Comparison of ENCODE assay signal across 23 cellular contexts in genomic region chr20:43922614-43923013, GRCh38. TPM values are rescaled to one million over a fixed set of nuclear protein-coding genes. Genes with fewer than 3 reads are reported as not detected.
"Had no signal": no experiment of that assay in that cellular context is flagged by ENCODE, and none has a peak within 500 bp of the region (broad histone marks: within the 10 kb centered on the region; RNA-seq: fewer than 3 reads in every experiment).

No MANE protein-coding gene starts in this region.

- FAIRE-seq: HepG2, RCC 7860 had no signal

- H3K27ac ChIP-seq: PC-9 had no signal

- ATAC-seq: HepG2, SK-N-SH treated with all-trans-retinoic acid at 6 μM for 48 hours had no signal

- H3K4me2 ChIP-seq: PC-9 had no signal

- DNase-seq: IMR-90; Kasumi-1; KG1; NCI-H1092; NCI-H1105 treated with DMSO at 0.1 percent for 48 hours; NCI-H1417 treated with DMSO at 0.1 percent for 48 hours; NCI-H146; NCI-H1694 treated with DMSO at 0.1 percent for 48 hours; NCI-H1930; NCI-H2081; NCI-H2107; NCI-H2227 treated with DMSO at 0.1 percent for 48 hours; NCI-H510A; NCI-H524 treated with DMSO at 0.1 percent for 48 hours; NCI-H69; NCI-H774; NK-92 treated with Interleukin-12 subunit alpha and Interleukin-12 subunit beta, amount 100 ng/mL, for 24 hours; PC-9; SHP77; T-helper 1 cell had no signal

- H3K4me3 ChIP-seq: PC-9 had no signal

- H2AFZ ChIP-seq: PC-9 had no signal

RNA-seq across cellular contexts. Expression of gene TOX2, which starts 8.0 kb away (rescaled TPM):
- total RNA-seq: HepG2 had no signal
